In the genomic region with DNA sequence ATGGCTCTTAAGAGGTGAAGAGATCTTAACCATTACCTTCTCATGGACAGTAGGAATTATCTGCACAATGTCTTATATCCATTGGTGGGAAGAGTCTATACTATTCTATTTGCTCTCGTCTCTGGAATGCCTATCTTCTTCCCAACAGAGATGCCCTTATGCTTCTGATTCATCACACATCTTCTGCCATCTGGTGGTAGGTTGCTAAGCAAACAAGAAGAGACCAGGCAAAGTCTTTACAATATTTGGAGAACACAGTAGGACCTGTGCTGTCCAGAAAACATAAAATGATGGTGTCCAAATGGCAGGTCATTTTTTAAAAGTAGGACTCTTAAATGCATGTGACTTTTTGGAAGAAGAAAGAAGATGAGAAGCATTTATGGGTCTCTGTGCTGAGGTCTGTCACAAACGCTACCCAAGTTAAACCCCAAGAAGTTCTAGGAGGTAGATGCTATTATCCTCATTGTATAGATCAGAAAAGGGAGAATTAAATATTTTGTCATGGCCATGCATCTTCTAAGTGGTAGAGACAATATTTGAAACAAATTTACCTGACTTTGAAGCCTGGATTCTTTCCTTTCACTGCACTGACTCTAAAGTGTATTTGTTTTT, we compare ENCODE assay signal across 1 cellular context.
TF ChIP-seq lines count a peak whose summit lies in the region.

No MANE protein-coding gene starts in this region.

TF ChIP-seq in Ishikawa, 13 proteins besides CTCF, POLR2A, EP300 and RAD21 (continued from another document):
- TF ChIP-seq TAF1 (IDR thresholded peaks at IDR 0.05; ENCODE audit: low read depth) (no peak), YY1 (IDR thresholded peaks at IDR 0.05; ENCODE audit: low read depth) (no peak), TCF12 (IDR thresholded peaks at IDR 0.05; ENCODE audit: low read depth) (no peak)
